Comparison of ENCODE assay signal across 8 cellular contexts in genomic region chr9:38226491-38226951, GRCh38.
DNase-seq lines count a peak whose midpoint lies in the region; ATAC-seq, FAIRE-seq and TF ChIP-seq lines count a peak whose summit lies in the region.

No MANE protein-coding gene starts in this region.

- no peaks in the 10 kb centered on the region for H3K36me3 Mint-ChIP-seq in activated naive CD8-positive, alpha-beta T cell
- no peaks in the 10 kb centered on the region for H3K36me3 Mint-ChIP-seq in neural crest cell (ENCODE audit: low read depth)

- no peaks in the 10 kb centered on the region for H3K9me3 ChIP-seq in right cardiac atrium (ENCODE audit: control insufficient read depth, low read length)

- no peak overlapping the region for H3K27ac Mint-ChIP-seq in activated naive CD8-positive, alpha-beta T cell
- no peak overlapping the region for H3K27ac Mint-ChIP-seq in neural crest cell (ENCODE audit: unreplicated experiment)

- no peaks in the 10 kb centered on the region for H3K4me1 ChIP-seq in right cardiac atrium (ENCODE audit: control insufficient read depth, insufficient read depth, low read length)

- TF ChIP-seq CTCF in neural crest cell (conservative IDR thresholded peaks at IDR 0.05): no peak

- DNase-seq in SIG-M5 treated with dmso at 0.1 percent for 504 hours (lab: John Stamatoyannopoulos, UW; ENCODE audit: unreplicated experiment) (peak; percentile 41), SIG-M5 (lab: John Stamatoyannopoulos, UW) (no peak), NCI-H2029 treated with DMSO at 0.1 percent for 48 hours (lab: John Stamatoyannopoulos, UW) (peak; percentile 62), neural crest cell (ENCODE audit: low read depth, low spot score) (no peak), right cardiac atrium (no peak), amniotic stem cell (lab: John Stamatoyannopoulos, UW) (no peak), GM12892 (ENCODE audit: insufficient read length) (no peak)

- no peaks in the 10 kb centered on the region for H3K9me3 Mint-ChIP-seq in activated naive CD8-positive, alpha-beta T cell (ENCODE audit: low read depth)
- H3K9me3 Mint-ChIP-seq in neural crest cell: no peaks in the 10 kb centered on the region

- peak overlapping the region; percentile 83 for H3K4me3 Mint-ChIP-seq in activated naive CD8-positive, alpha-beta T cell
- H3K4me3 Mint-ChIP-seq in neural crest cell: peak overlapping the region; percentile 7

- intact Hi-C loops in right cardiac atrium (cut with DNase I): no loop called here

- no peak overlapping the region for H3K27ac ChIP-seq in right cardiac atrium (ENCODE audit: low read length)

- 6% methylated on average over 11 of the region's 11 CpGs for WGBS in right cardiac atrium

- H3K4me3 ChIP-seq in right cardiac atrium (ENCODE audit: low read length): no peak overlapping the region

- no peak for FAIRE-seq in GM12892 (lab: Jason Lieb, UNC)

- no peaks in the 10 kb centered on the region for H3K27me3 Mint-ChIP-seq in activated naive CD8-positive, alpha-beta T cell
- H3K27me3 Mint-ChIP-seq in neural crest cell (ENCODE audit: low read depth): peaks cover 36% of the 10 kb centered on the region

- H3K27me3 ChIP-seq in right cardiac atrium (ENCODE audit: control insufficient read depth, insufficient read depth): no peaks in the 10 kb centered on the region

- peaks cover 21% of the 10 kb centered on the region for H3K4me1 Mint-ChIP-seq in activated naive CD8-positive, alpha-beta T cell (ENCODE audit: low read depth)
- H3K4me1 Mint-ChIP-seq in neural crest cell: peaks cover 35% of the 10 kb centered on the region

- TF ChIP-seq POLR2A in GM12892 (IDR thresholded peaks at IDR 0.05; ENCODE audit: low read depth, low read length): no peak

- ATAC-seq in right cardiac atrium: no peak

Comparison
In these comparisons a context has a peak if more than half of its experiments do, and no peak if none do; other contexts are left out.
1. DNase-seq: peak in SIG-M5 treated with dmso at 0.1 percent for 504 hours (single experiment) and NCI-H2029 treated with DMSO at 0.1 percent for 48 hours (single experiment); none in SIG-M5 (single experiment), neural crest cell (single experiment), right cardiac atrium (0 of 3), amniotic stem cell (single experiment) and GM12892 (single experiment).